ENCODE assay signal across 8 cellular contexts in the genomic region with DNA sequence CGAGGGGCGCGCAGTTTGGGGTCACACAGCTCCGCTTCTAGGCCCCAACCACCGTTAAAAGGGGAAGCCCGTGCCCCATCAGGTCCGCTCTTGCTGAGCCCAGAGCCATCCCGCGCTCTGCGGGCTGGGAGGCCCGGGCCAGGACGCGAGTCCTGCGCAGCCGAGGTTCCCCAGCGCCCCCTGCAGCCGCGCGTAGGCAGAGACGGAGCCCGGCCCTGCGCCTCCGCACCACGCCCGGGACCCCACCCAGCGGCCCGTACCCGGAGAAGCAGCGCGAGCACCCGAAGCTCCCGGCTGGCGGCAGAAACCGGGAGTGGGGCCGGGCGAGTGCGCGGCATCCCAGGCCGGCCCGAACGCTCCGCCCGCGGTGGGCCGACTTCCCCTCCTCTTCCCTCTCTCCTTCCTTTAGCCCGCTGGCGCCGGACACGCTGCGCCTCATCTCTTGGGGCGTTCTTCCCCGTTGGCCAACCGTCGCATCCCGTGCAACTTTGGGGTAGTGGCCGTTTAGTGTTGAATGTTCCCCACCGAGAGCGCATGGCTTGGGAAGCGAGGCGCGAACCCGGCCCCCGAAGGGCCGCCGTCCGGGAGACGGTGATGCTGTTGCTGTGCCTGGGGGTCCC. TPM values are rescaled to one million over a fixed set of nuclear protein-coding genes. Genes with fewer than 3 reads are reported as not detected.
A peak's percentile ranks its signal among the peaks of the same experiment; 100 is the strongest.
DNase-seq lines count a peak whose midpoint lies in the region; ATAC-seq lines count a peak whose summit lies in the region.

ITGA4 (plus strand) TSS at position 266 of the 620 bp plus-strand sequence; CDS start at position 535, 269 bp downstream.

- peak; percentile 29 for ATAC-seq in GM18499 (IDR thresholded peaks at IDR 0.05; ENCODE audit: insufficient read depth, unreplicated experiment)
- peak; percentile 78 for ATAC-seq in HG02759 (IDR thresholded peaks at IDR 0.05; ENCODE audit: unreplicated experiment)

- DNase-seq in NCI-H2227 (lab: John Stamatoyannopoulos, UW; ENCODE audit: unreplicated experiment) (peak; percentile 93), mesenteric fat pad (ENCODE audit: low spot score) (peak; percentile 92), COR-L47 (lab: John Stamatoyannopoulos, UW) (no peak)
- peak; percentile 80 to 82 for DNase-seq in activated CD4-positive, alpha-beta T cell treated with anti-CD3 and anti-CD28 coated beads, Interleukin-2, amount 50 U/mL, for 4 hours
- DNase-seq in effector CD4-positive, alpha-beta T cell, result peak; percentile 74
- DNase-seq in stimulated activated CD8-positive, alpha-beta memory T cell treated with anti-CD3 and anti-CD28 coated beads, Interleukin-2, amount 100 ng/mL, for 1 hour (ENCODE audit: low read depth in 2 of 2), result peak; percentile 71 to 73

RNA-seq across cellular contexts. Expression of gene ITGA4, which starts in this region (rescaled TPM):
- 6.6 TPM for total RNA-seq in mesenteric fat pad
